ENCODE assay signal across 8 cellular contexts in the genomic region with DNA sequence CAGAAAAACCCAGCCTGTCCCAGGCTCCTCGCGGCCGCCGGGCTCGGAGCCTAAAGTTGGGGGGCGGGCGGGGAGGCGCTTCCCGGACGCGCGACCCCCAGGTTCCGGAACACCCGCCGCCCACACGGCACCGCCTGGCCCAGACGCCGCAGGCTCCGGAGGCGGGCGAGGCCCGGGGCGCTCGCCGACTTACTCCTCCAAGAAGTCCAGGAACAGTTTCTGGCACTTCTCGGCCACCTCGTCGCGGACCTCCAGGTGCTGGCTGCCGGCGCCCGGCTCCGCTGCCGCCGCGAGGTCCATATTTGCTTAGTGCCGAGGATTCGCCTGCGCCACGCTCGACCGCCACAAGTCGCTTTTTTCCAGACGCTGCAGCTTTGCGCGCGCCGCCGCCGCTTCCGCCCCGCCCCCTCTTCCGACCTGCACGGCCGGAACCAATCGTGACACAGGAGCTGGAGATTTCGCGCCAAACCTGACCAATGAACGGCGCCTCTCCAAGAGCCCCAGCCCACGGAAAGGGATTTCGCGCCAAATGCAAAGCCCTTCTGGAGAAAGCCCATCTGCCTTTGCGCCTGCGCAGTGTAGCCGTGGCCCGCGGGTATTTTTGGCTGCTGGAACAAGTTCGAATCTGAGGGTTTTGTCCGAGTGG. TPM values are rescaled to one million over a fixed set of nuclear protein-coding genes. Genes with fewer than 3 reads are reported as not detected.
DNase-seq lines count a peak whose midpoint lies in the region; ATAC-seq and TF ChIP-seq lines count a peak whose summit lies in the region.

A gene (minus strand): TSS at position 378 of the 646 bp plus-strand sequence. CDS start 78 bp downstream, at position 300.

- H3K27ac ChIP-seq in osteoblast (ENCODE audit: low read depth, low read length), result peak within 1 kb of the TSS; percentile 90
- H3K27ac ChIP-seq in thoracic aorta, result peak within 1 kb of the TSS; percentile 74 to 88

- H3K36me3 Mint-ChIP-seq in activated naive CD4-positive, alpha-beta T cell treated with anti-CD3 and anti-CD28 coated beads, Interleukin-2, amount 50 U/mL, for 24 hours, result peaks cover 14% of the 10 kb centered on the region
- H3K36me3 Mint-ChIP-seq in glutamatergic neuron (ENCODE audit: unreplicated experiment), result peaks cover 3% of the 10 kb centered on the region

- peak; percentile 90 for ATAC-seq in HG02588 (IDR thresholded peaks at IDR 0.05; ENCODE audit: unreplicated experiment)
- peak; percentile 97 for ATAC-seq in SK-N-SH treated with all-trans-retinoic acid at 6 μM for 48 hours
- peak; percentile 100 for ATAC-seq in thoracic aorta (ENCODE audit: insufficient number of reproducible peaks, low FRiP score, low read depth)

- H3K4me1 ChIP-seq in osteoblast (ENCODE audit: insufficient read depth, low read length), result peaks cover 23% of the 10 kb centered on the region
- peaks cover 0 to 12% of the 10 kb centered on the region in 2 donors for H3K4me1 ChIP-seq in thoracic aorta (ENCODE audit: control insufficient read depth in 1 of 2, low read depth in 2 of 2)

- H3K27me3 Mint-ChIP-seq in activated naive CD4-positive, alpha-beta T cell treated with anti-CD3 and anti-CD28 coated beads, Interleukin-2, amount 50 U/mL, for 24 hours, result no peaks in the 10 kb centered on the region
- H3K27me3 Mint-ChIP-seq in glutamatergic neuron (ENCODE audit: unreplicated experiment), result peaks cover 6% of the 10 kb centered on the region

- no peaks in the 10 kb centered on the region for H4K20me1 ChIP-seq in osteoblast (ENCODE audit: insufficient read depth, low read length)

- H2AFZ ChIP-seq in osteoblast (ENCODE audit: low read length), result peak within 1 kb of the TSS; percentile 88

- peaks cover 35% of the 10 kb centered on the region for H3K79me2 ChIP-seq in osteoblast (ENCODE audit: insufficient read depth, low read length)

- peaks cover 5% of the 10 kb centered on the region for H3K36me3 ChIP-seq in osteoblast (ENCODE audit: insufficient read depth, low read length)
- no peaks in the 10 kb centered on the region for H3K36me3 ChIP-seq in thoracic aorta

- H3K27me3 ChIP-seq in osteoblast (ENCODE audit: insufficient read depth, low read length), result no peaks in the 10 kb centered on the region
- H3K27me3 ChIP-seq in thoracic aorta (replicated peaks; ENCODE audit: insufficient read depth), result no peaks in the 10 kb centered on the region

- H3K4me3 ChIP-seq in GM08714 (ENCODE audit: low read length), result peak within 1 kb of the TSS; percentile 84
- peak within 1 kb of the TSS; percentile 88 for H3K4me3 ChIP-seq in osteoblast (ENCODE audit: insufficient read depth, low read length)
- peak within 1 kb of the TSS; percentile 85 for H3K4me3 ChIP-seq in thoracic aorta

- H3K4me2 ChIP-seq in osteoblast (ENCODE audit: insufficient read depth, low read length), result peak within 1 kb of the TSS; percentile 98

- H3K27ac Mint-ChIP-seq in activated naive CD4-positive, alpha-beta T cell treated with anti-CD3 and anti-CD28 coated beads, Interleukin-2, amount 50 U/mL, for 24 hours, result peak within 1 kb of the TSS; percentile 98
- H3K27ac Mint-ChIP-seq in glutamatergic neuron (ENCODE audit: unreplicated experiment), result peak within 1 kb of the TSS; percentile 64

- DNase-seq in NCI-H1092 (lab: John Stamatoyannopoulos, UW) (peak; percentile 97), glutamatergic neuron (peak; percentile 96), osteoblast (ENCODE audit: insufficient read length, low spot score, missing footprints) (peak; percentile 99), thoracic aorta (ENCODE audit: low spot score) (peak; percentile 92)

- H3K9me3 Mint-ChIP-seq in activated naive CD4-positive, alpha-beta T cell treated with anti-CD3 and anti-CD28 coated beads, Interleukin-2, amount 50 U/mL, for 24 hours, result no peaks in the 10 kb centered on the region
- peaks cover 6% of the 10 kb centered on the region for H3K9me3 Mint-ChIP-seq in glutamatergic neuron (ENCODE audit: unreplicated experiment)

- H3K4me3 Mint-ChIP-seq in activated naive CD4-positive, alpha-beta T cell treated with anti-CD3 and anti-CD28 coated beads, Interleukin-2, amount 50 U/mL, for 24 hours, result peak within 1 kb of the TSS; percentile 96
- H3K4me3 Mint-ChIP-seq in glutamatergic neuron (ENCODE audit: unreplicated experiment), result peak within 1 kb of the TSS; percentile 88

- peaks cover 48% of the 10 kb centered on the region for H3K4me1 Mint-ChIP-seq in activated naive CD4-positive, alpha-beta T cell treated with anti-CD3 and anti-CD28 coated beads, Interleukin-2, amount 50 U/mL, for 24 hours
- peaks cover 12% of the 10 kb centered on the region for H3K4me1 Mint-ChIP-seq in glutamatergic neuron (ENCODE audit: low read depth, unreplicated experiment)

- H3K9me3 ChIP-seq in osteoblast (ENCODE audit: low read depth, low read length) (no peaks in the 10 kb centered on the region), thoracic aorta (no peaks in the 10 kb centered on the region)

- peak; percentile 16 for TF ChIP-seq CTCF in glutamatergic neuron (IDR thresholded peaks at IDR 0.05; ENCODE audit: partially characterized antibody, unreplicated experiment)
- TF ChIP-seq CTCF in osteoblast (IDR thresholded peaks at IDR 0.05; ENCODE audit: extremely low read depth, low read depth, low read length), result no peak
- TF ChIP-seq CTCF in thoracic aorta (IDR thresholded peaks at IDR 0.05), result peak; percentile 42

TF ChIP-seq in SK-N-SH treated with all-trans-retinoic acid at 6 μM for 48 hours, 23 proteins besides CTCF, POLR2A, EP300 and RAD21:
- TF ChIP-seq, protein P1, sequence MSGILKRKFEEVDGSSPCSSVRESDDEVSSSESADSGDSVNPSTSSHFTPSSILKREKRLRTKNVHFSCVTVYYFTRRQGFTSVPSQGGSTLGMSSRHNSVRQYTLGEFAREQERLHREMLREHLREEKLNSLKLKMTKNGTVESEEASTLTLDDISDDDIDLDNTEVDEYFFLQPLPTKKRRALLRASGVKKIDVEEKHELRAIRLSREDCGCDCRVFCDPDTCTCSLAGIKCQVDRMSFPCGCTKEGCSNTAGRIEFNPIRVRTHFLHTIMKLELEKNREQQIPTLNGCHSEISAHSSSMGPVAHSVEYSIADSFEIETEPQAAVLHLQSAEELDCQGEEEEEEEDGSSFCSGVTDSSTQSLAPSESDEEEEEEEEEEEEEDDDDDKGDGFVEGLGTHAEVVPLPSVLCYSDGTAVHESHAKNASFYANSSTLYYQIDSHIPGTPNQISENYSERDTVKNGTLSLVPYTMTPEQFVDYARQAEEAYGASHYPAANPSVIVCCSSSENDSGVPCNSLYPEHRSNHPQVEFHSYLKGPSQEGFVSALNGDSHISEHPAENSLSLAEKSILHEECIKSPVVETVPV (CRISPR knock-in tag; IDR thresholded peaks at IDR 0.05), result no peak
- TF ChIP-seq, protein P2, sequence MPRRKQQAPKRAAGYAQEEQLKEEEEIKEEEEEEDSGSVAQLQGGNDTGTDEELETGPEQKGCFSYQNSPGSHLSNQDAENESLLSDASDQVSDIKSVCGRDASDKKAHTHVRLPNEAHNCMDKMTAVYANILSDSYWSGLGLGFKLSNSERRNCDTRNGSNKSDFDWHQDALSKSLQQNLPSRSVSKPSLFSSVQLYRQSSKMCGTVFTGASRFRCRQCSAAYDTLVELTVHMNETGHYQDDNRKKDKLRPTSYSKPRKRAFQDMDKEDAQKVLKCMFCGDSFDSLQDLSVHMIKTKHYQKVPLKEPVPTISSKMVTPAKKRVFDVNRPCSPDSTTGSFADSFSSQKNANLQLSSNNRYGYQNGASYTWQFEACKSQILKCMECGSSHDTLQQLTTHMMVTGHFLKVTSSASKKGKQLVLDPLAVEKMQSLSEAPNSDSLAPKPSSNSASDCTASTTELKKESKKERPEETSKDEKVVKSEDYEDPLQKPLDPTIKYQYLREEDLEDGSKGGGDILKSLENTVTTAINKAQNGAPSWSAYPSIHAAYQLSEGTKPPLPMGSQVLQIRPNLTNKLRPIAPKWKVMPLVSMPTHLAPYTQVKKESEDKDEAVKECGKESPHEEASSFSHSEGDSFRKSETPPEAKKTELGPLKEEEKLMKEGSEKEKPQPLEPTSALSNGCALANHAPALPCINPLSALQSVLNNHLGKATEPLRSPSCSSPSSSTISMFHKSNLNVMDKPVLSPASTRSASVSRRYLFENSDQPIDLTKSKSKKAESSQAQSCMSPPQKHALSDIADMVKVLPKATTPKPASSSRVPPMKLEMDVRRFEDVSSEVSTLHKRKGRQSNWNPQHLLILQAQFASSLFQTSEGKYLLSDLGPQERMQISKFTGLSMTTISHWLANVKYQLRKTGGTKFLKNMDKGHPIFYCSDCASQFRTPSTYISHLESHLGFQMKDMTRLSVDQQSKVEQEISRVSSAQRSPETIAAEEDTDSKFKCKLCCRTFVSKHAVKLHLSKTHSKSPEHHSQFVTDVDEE (CRISPR knock-in tag; IDR thresholded peaks at IDR 0.05), result peak; percentile 30; the same call in 1 of the 2 replicates

RNA-seq across cellular contexts. Expression of the gene that starts here (rescaled TPM):
- total RNA-seq in glutamatergic neuron (ENCODE audit: unreplicated experiment) (11.7 TPM), osteoblast (14.5 and 15.6 TPM in 2 replicates), thoracic aorta (10 to 100 TPM in 1 of 2 donors, 1 to 10 TPM in 1; 8.7 to 16.9 TPM)

Comparison
In these comparisons a context has a peak if more than half of its experiments do, and no peak if none do; other contexts are left out.
1. Peak in every context shown above with its lines: DNase-seq, ATAC-seq, H3K4me3 ChIP-seq and H3K27ac ChIP-seq.